9 cellular contexts compared by ENCODE assay signal in the genomic region with DNA sequence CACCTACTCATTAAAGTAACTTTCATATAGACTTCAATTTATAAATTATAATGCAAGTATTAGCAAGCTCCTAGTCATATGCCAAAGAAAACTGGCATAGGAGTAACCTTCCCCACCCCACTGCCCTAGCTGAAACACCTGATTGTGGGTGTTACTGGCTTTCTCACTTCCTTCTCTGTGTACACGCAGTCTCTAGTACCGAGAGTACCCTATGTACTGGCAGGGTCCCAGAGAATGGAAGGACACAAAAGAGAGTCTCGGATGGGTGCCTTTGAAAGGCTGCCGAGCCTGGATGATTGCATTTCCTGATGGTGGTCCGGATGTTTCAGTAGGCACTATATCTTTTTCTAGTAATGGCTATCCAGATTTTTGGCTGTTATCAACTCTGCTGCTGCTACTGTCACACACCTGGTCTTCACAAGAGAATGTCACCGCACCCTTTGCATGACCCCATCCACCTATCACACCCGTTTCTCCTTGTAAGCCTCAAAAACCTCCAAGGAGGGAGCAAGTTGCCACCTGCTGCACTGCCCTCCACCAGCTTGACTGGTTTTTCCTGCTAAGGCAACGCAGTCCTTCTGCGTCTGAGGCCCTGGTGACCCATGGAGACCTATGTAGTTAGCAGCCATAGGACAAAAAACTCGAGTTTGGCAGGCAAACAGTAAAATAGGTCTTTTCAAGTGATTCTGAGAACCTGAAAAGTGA. TPM values are rescaled to one million over a fixed set of nuclear protein-coding genes. Genes with fewer than 3 reads are reported as not detected.
A peak's percentile ranks its signal among the peaks of the same experiment; 100 is the strongest.
DNase-seq lines count a peak whose midpoint lies in the region; ATAC-seq, FAIRE-seq and TF ChIP-seq lines count a peak whose summit lies in the region.
"Had no signal": no experiment of that assay in that cellular context is flagged by ENCODE, and none has a peak within 500 bp of the region (broad histone marks: within the 10 kb centered on the region; RNA-seq: fewer than 3 reads in every experiment).

No MANE protein-coding gene starts in this region.

- H3K9me3 ChIP-seq in PC-3 (ENCODE audit: low read length) (no peaks in the 10 kb centered on the region), small intestine (ENCODE audit: control insufficient read depth, low read depth) (no peaks in the 10 kb centered on the region), ascending aorta (no peaks in the 10 kb centered on the region)

- H3K36me3 ChIP-seq in PC-3 (ENCODE audit: low read depth, low read length) (no peaks in the 10 kb centered on the region), small intestine (ENCODE audit: control insufficient read depth in 2 of 2, insufficient read depth in 2 of 2, low read length in 2 of 2) (no peaks in the 10 kb centered on the region), ascending aorta (no peaks in the 10 kb centered on the region)

- POLR2A ChIA-PET in PC-3 (lab: Charles Lee; ENCODE audit: unreplicated experiment): no interaction called here

- 18 to 53% (median 34%) methylated on average over 10 of the region's 10 CpGs for WGBS in small intestine, 3 donors

- TF ChIP-seq CTCF in PC-3 (conservative IDR thresholded peaks at IDR 0.05; ENCODE audit: low read depth, low read length) (no peak), ascending aorta (IDR thresholded peaks at IDR 0.05) (no peak)

- H3K4me1 ChIP-seq in PC-3 (ENCODE audit: insufficient read depth, low read length) (0 out of 2 replicates have a peak, but pooled peaks cover 9% of the 10 kb centered on the region), small intestine (ENCODE audit: control insufficient read depth in 2 of 2, insufficient read depth in 1 of 2, low read depth in 1 of 2, low read length in 1 of 2) (peaks cover 9 to 10% of the 10 kb centered on the region in 2 donors), ascending aorta (peaks cover 0 to 13% of the 10 kb centered on the region in 2 donors)

- H3K27ac ChIP-seq in PC-3 (ENCODE audit: low read length) (no peak overlapping the region), small intestine (ENCODE audit: low read depth in 1 of 2, low read length in 1 of 2) (peak overlapping the region in 1 of 2 donors; percentile 90), ascending aorta (no peak overlapping the region)

- H3K4me3 ChIP-seq in PC-3 (ENCODE audit: low read length) (no peak overlapping the region), small intestine (ENCODE audit: low read depth in 1 of 2, low read length in 2 of 2) (no peak overlapping the region), ascending aorta (no peak overlapping the region)

- DNase-seq in PC-3: peak; percentile 44
- DNase-seq in small intestine: peak; percentile 61
- no peak for DNase-seq in inferior parietal cortex (ENCODE audit: extremely low spot score)
- no peak for DNase-seq in stimulated activated CD4-positive, alpha-beta T cell treated with anti-CD3 and anti-CD28 coated beads, Interleukin-2, amount 100 ng/mL, for 48 hours
- DNase-seq in Right ventricle myocardium superior: no peak
- DNase-seq in ascending aorta (ENCODE audit: low spot score in 2 of 2): no peak
- DNase-seq: stimulated activated CD4-positive, alpha-beta T cell treated with anti-CD3 and anti-CD28 coated beads, Interleukin-15, amount 100 ng/mL, for 24 hours had no signal

- no peaks in the 10 kb centered on the region for H3F3A ChIP-seq in PC-3 (ENCODE audit: low read length, unreplicated experiment)

- CTCF ChIA-PET in PC-3 (lab: Charles Lee): no interaction called here

- no peak overlapping the region for H3K9ac ChIP-seq in PC-3 (ENCODE audit: low read length)

- H3K4me2 ChIP-seq in PC-3 (ENCODE audit: low read length): no peak overlapping the region

- H3K79me2 ChIP-seq in PC-3 (ENCODE audit: low read length): no peaks in the 10 kb centered on the region

- no TSS peak for BruUV-seq in PC-3 (replicated peaks; lab: Mats Ljungman, UMichigan)

- no peak overlapping the region; the same call in 1 of the 2 replicates for H2AFZ ChIP-seq in PC-3 (ENCODE audit: low read length)

- peak; percentile 87 for ATAC-seq in GM19372 (IDR thresholded peaks at IDR 0.05; ENCODE audit: low read depth, unreplicated experiment)
- peak; percentile 90 for ATAC-seq in HG03135 (IDR thresholded peaks at IDR 0.05; ENCODE audit: unreplicated experiment)
- peak; percentile 59 for ATAC-seq in PC-3
- ATAC-seq in Right ventricle myocardium superior (ENCODE audit: poor library complexity): no peak

- H3K27me3 ChIP-seq in PC-3 (ENCODE audit: low read length): no peaks in the 10 kb centered on the region
- no peaks in the 10 kb centered on the region for H3K27me3 ChIP-seq in small intestine (ENCODE audit: control insufficient read depth in 2 of 2, insufficient read depth in 2 of 2, low read length in 2 of 2)
- no peaks in the 10 kb centered on the region for H3K27me3 ChIP-seq in ascending aorta

- FAIRE-seq in small intestine (lab: Jason Lieb, UNC): no peak

- no peaks in the 10 kb centered on the region for H3K9me2 ChIP-seq in PC-3 (replicated peaks; ENCODE audit: low read length)

- no peaks in the 10 kb centered on the region for H4K20me1 ChIP-seq in PC-3 (ENCODE audit: low read length)

- intact Hi-C loops in PC-3 (cut with micrococcal nuclease): no loop called here
- intact Hi-C loops in Right ventricle myocardium superior (cut with DNase I): no loop called here
- intact Hi-C loops in ascending aorta (cut with DNase I): loop anchor here (10.0 kb wide), 1 partner anchor 88 kb away; no protein-coding TSS in a partner anchor

RNA-seq across cellular contexts. Expression of gene CLINT1, which starts 53.8 kb away (rescaled TPM):
- total RNA-seq in PC-3 (2014; rRNA removed): 125 and 131 TPM in 2 replicates
- polyA plus RNA-seq in small intestine: 10 to 100 TPM; 37.3 to 77.7 (median 57.7) TPM
- 55.5 TPM for total RNA-seq in Right ventricle myocardium superior
- total RNA-seq in ascending aorta: 16.4 TPM

Comparison
In these comparisons a context has a peak if more than half of its experiments do, and no peak if none do; other contexts are left out.
1. DNase-seq: peak in PC-3 (single experiment) and small intestine (single experiment); none in inferior parietal cortex (single experiment), stimulated activated CD4-positive, alpha-beta T cell treated with anti-CD3 and anti-CD28 coated beads, Interleukin-2, amount 100 ng/mL, for 48 hours (0 of 2), Right ventricle myocardium superior (single experiment) and ascending aorta (0 of 2).